In the genomic region with DNA sequence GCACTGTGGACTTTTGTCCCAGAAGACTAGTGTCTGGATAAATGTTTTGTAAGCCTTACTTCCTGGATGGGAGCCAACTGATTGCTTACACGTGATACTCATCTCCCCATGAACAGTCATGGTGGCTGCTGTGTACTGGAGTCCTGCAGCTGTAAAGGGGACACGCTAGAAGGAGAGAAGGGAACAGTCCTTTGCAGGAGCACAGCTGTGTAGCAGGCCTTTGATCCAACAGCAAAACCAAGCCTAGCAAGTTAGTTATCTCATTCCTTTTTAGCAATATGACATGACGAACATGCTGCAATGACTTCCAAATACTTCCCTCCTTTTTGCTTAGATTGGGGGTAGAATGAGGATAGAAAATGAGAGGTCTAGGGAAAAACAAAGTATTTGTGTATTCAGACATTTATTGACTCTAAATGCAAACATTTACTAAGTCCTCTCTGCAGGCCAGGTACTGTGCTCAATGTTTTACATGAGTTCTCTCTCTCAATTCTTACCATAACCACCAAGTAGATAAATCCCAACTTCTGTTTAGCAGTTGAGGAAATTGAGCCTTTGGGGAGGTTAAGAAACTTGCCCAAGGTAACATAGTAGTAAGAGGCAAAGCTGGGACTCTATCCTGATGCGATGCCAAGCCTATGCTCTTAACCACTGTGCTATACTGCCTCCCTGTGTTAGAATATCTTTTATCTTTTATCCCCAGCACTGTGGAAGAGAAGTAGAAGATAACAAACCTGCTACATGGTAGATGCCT, we compare ENCODE assay signal across 8 cellular contexts. TPM values are rescaled to one million over a fixed set of nuclear protein-coding genes. Genes with fewer than 3 reads are reported as not detected.
DNase-seq lines count a peak whose midpoint lies in the region; ATAC-seq and TF ChIP-seq lines count a peak whose summit lies in the region.

No MANE protein-coding gene starts in this region.

- ATAC-seq in omental fat pad (ENCODE audit: low FRiP score), result peak; percentile 17

- H3K27ac ChIP-seq in esophagus muscularis mucosa (replicated peaks in 1 of 4), result peak overlapping the region; percentile 23 to 62 (median 39)

- DNase-seq in NCI-H2081 (lab: John Stamatoyannopoulos, UW), result peak; percentile 15 to 48
- no peak for DNase-seq in NCI-H2081 treated with DMSO at 0.1 percent for 48 hours (lab: John Stamatoyannopoulos, UW)
- peak; percentile 53 for DNase-seq in KBM-7
- peak; percentile 69 for DNase-seq in RPMI8226
- DNase-seq in esophagus muscularis mucosa (ENCODE audit: extremely low spot score), result no peak
- DNase-seq in omental fat pad (ENCODE audit: low spot score), result no peak
- DNase-seq in stimulated activated CD4-positive, alpha-beta T cell treated with anti-CD3 and anti-CD28 coated beads, Interleukin-2, amount 100 ng/mL, for 24 hours, result no peak
- DNase-seq in cortex of kidney (lab: John Stamatoyannopoulos, UW), result no peak

- peaks cover 22 to 33% (median 32%) of the 10 kb centered on the region in 4 donors for H3K4me1 ChIP-seq in esophagus muscularis mucosa

- in situ Hi-C loops in KBM-7 (cut with MboI; ENCODE audit: low pct_unique_long_range_greater_than_20kb, low sequenced_read_pairs), result no loop called here

- no peaks in the 10 kb centered on the region for H3K9me3 ChIP-seq in esophagus muscularis mucosa

- TF ChIP-seq CTCF in esophagus muscularis mucosa (IDR thresholded peaks at IDR 0.05) (peak in 2 of 3 experiments; percentile 19 to 39), omental fat pad (IDR thresholded peaks at IDR 0.05) (no peak)

- no peaks in the 10 kb centered on the region for H3K36me3 ChIP-seq in esophagus muscularis mucosa

- intact Hi-C loops in esophagus muscularis mucosa (cut with DNase I), result loop anchor here (10.0 kb wide), 1 partner anchor 164 kb away; no protein-coding TSS in a partner anchor

- TF ChIP-seq EP300 in esophagus muscularis mucosa (IDR thresholded peaks at IDR 0.05), result no peak

- no peaks in the 10 kb centered on the region for H3K27me3 ChIP-seq in esophagus muscularis mucosa

- WGBS in esophagus muscularis mucosa, result 60% methylated on average over 4 of the region's 4 CpGs

- no peak overlapping the region for H3K4me3 ChIP-seq in esophagus muscularis mucosa

- TF ChIP-seq POLR2A in esophagus muscularis mucosa (IDR thresholded peaks at IDR 0.05; ENCODE audit: low read depth), result no peak

RNA-seq across cellular contexts. Expression of gene CD28, which starts 55.4 kb away (rescaled TPM):
- 1 to 10 TPM in 1 of 4 donors, under 1 TPM in 3; under 0.01 to 2.2 (median 0.28) TPM for total RNA-seq in esophagus muscularis mucosa
- 10 to 100 TPM in 1 of 4 donors, 1 to 10 TPM in 3; 1.6 to 16.3 (median 6.0) TPM for total RNA-seq in omental fat pad

Comparison
In these comparisons a context has a peak if more than half of its experiments do, and no peak if none do; other contexts are left out.
1. DNase-seq: peak in NCI-H2081 (2 of 2), KBM-7 (single experiment) and RPMI8226 (single experiment); none in NCI-H2081 treated with DMSO at 0.1 percent for 48 hours (single experiment), esophagus muscularis mucosa (single experiment), omental fat pad (single experiment), stimulated activated CD4-positive, alpha-beta T cell treated with anti-CD3 and anti-CD28 coated beads, Interleukin-2, amount 100 ng/mL, for 24 hours (0 of 2) and cortex of kidney (single experiment).
2. CTCF ChIP-seq: peak in esophagus muscularis mucosa (2 of 3); none in omental fat pad (0 of 3).